In the genomic region with DNA sequence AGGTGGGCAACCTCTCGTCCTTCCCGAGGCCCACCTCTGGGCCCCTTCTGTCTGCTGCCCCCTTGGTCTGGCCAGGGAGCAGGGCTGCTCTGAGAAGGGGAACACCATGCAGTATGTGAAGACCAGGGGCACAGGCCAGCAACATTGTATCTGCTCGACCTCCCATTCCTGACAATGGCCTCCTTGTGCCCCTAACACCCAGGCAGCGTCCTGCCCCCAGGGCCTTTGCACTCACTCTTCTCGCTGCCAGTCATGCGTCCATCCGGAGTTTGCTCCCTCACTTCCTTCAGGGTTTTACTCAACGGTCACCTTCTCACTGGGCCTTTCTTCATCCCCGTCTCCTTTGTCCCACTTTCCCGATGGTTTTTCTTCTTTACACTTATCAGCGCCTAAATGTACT, we compare ENCODE assay signal across 27 cellular contexts.
"Had no signal": no experiment of that assay in that cellular context is flagged by ENCODE, and none has a peak within 500 bp of the region (broad histone marks: within the 10 kb centered on the region; RNA-seq: fewer than 3 reads in every experiment).

No MANE protein-coding gene starts in this region.

- H3K27ac ChIP-seq: adrenal gland, body of pancreas, cardiac muscle cell, gastroesophageal sphincter, hepatocyte, lower lobe of right lung, neural progenitor cell, skin epidermis, testis, transverse colon, VCaP had no signal

- H3K9me3 ChIP-seq: adrenal gland, body of pancreas, gastroesophageal sphincter, lower lobe of right lung, SK-N-SH, testis, transverse colon had no signal

- H3K36me3 ChIP-seq: adrenal gland, cardiac muscle cell, lower lobe of right lung, neural progenitor cell, transverse colon had no signal

- H3K4me1 ChIP-seq: adrenal gland, lower lobe of right lung, neural progenitor cell, testis, transverse colon had no signal

- H3K27me3 ChIP-seq: adrenal gland, body of pancreas, cardiac muscle cell, gastroesophageal sphincter, hepatocyte, neural progenitor cell, testis, transverse colon had no signal

- H3K4me3 ChIP-seq: adrenal gland, body of pancreas, cardiac muscle cell, gastroesophageal sphincter, hepatocyte, lower lobe of right lung, neural progenitor cell, skin epidermis, testis, transverse colon had no signal

- ATAC-seq: body of pancreas; gastroesophageal sphincter; lower lobe of right lung; natural killer cell; sciatic nerve; stimulated activated naive CD8-positive, alpha-beta T cell treated with anti-CD3 and anti-CD28 coated beads, Interleukin-15, Interleukin-2, amounts not matched to agents 100 U/mL and 50 U/mL, for 24 hours had no signal

- DNase-seq: activated CD4-positive, alpha-beta T cell treated with anti-CD3 and anti-CD28 coated beads for 4 hours; activated CD4-positive, alpha-beta T cell treated with anti-CD3 and anti-CD28 coated beads, Interleukin-2, amount 50 U/mL, for 4 hours; activated naive CD4-positive, alpha-beta T cell; activated naive CD8-positive, alpha-beta T cell treated with anti-CD3 and anti-CD28 coated beads for 36 hours; activated T-cell treated with anti-CD3 and anti-CD28 coated beads, Interleukin-2, amount 50 U/mL, for 48 hours; adrenal gland; aorta; body of pancreas; endodermal cell; lower lobe of right lung; mesenchymal stem cell; natural killer cell; SK-N-SH; stimulated activated CD4-positive, alpha-beta T cell treated with anti-CD3 and anti-CD28 coated beads, Interleukin-12 subunit alpha, Interleukin-12 subunit beta, amount 100 ng/mL, for 4 hours; stimulated activated CD4-positive, alpha-beta T cell treated with anti-CD3 and anti-CD28 coated beads, Interleukin-4, amount 100 ng/mL, for 1 hour; stimulated activated naive CD8-positive, alpha-beta T cell treated with anti-CD3 and anti-CD28 coated beads, Interleukin-15, Interleukin-2, amounts not matched to agents 100 U/mL and 50 U/mL, for 24 hours; SW 1271; T-helper 9 cell; testis; transverse colon had no signal
